ENCODE assay signal across 9 cellular contexts in genomic region chr20:47320990-47321805, GRCh38. TPM values are rescaled to one million over a fixed set of nuclear protein-coding genes. Genes with fewer than 3 reads are reported as not detected.
DNase-seq lines count a peak whose midpoint lies in the region; ATAC-seq and TF ChIP-seq lines count a peak whose summit lies in the region.
"Had no signal": no experiment of that assay in that cellular context is flagged by ENCODE, and none has a peak within 500 bp of the region (broad histone marks: within the 10 kb centered on the region; RNA-seq: fewer than 3 reads in every experiment).

No MANE protein-coding gene starts in this region.

- H3K56ac ChIP-seq in mesendoderm (ENCODE audit: low read length) = peak overlapping the region; percentile 54

- no peak for ATAC-seq in heart left ventricle
- ATAC-seq in Right ventricle myocardium superior (ENCODE audit: poor library complexity) = no peak
- no peak for ATAC-seq in upper lobe of right lung

- H3K27ac Mint-ChIP-seq in activated CD4-positive, alpha-beta memory T cell treated with anti-CD3 and anti-CD28 coated beads for 36 hours = no peak overlapping the region

- no peak overlapping the region for H4K5ac ChIP-seq in mesendoderm (ENCODE audit: low read length)

- H3K36me3 ChIP-seq in heart left ventricle = no peaks in the 10 kb centered on the region
- no peaks in the 10 kb centered on the region for H3K36me3 ChIP-seq in ascending aorta
- H3K36me3 ChIP-seq in mesendoderm (ENCODE audit: control insufficient read depth, insufficient read depth, low read length) = no peaks in the 10 kb centered on the region
- no peaks in the 10 kb centered on the region for H3K36me3 ChIP-seq in upper lobe of right lung

- H3K27me3 ChIP-seq in heart left ventricle (no peaks in the 10 kb centered on the region), ascending aorta (no peaks in the 10 kb centered on the region), mesendoderm (ENCODE audit: insufficient read depth, low read length, poor library complexity) (no peaks in the 10 kb centered on the region), upper lobe of right lung (no peaks in the 10 kb centered on the region)
- H3K27me3 ChIP-seq: SJSA1 had no signal

- H3K4me1 ChIP-seq in heart left ventricle (peaks cover 9 to 82% (median 54%) of the 10 kb centered on the region in 12 donors), ascending aorta (peaks cover 26 to 53% of the 10 kb centered on the region in 2 donors), mesendoderm (ENCODE audit: control insufficient read depth, low read depth, low read length) (peaks cover 37% of the 10 kb centered on the region), upper lobe of right lung (peaks cover 69% of the 10 kb centered on the region)

- intact Hi-C loops in heart left ventricle (cut with DNase I) = no loop called here
- intact Hi-C loops in Right ventricle myocardium superior (cut with DNase I) = no loop called here
- intact Hi-C loops in ascending aorta (cut with DNase I) = no loop called here
- intact Hi-C loops in upper lobe of right lung (cut with DNase I) = no loop called here
- intact Hi-C loops in activated CD4-positive, alpha-beta memory T cell treated with anti-CD3 and anti-CD28 coated beads for 36 hours (cut with micrococcal nuclease) = no loop called here

- peaks cover 5% of the 10 kb centered on the region for H3K36me3 Mint-ChIP-seq in activated CD4-positive, alpha-beta memory T cell treated with anti-CD3 and anti-CD28 coated beads for 36 hours

- H2AK5ac ChIP-seq in mesendoderm (ENCODE audit: low read length) = peak overlapping the region; percentile 66

- H3K18ac ChIP-seq in mesendoderm (ENCODE audit: low read length) = peak overlapping the region; percentile 45

- no peaks in the 10 kb centered on the region for H3K27me3 Mint-ChIP-seq in activated CD4-positive, alpha-beta memory T cell treated with anti-CD3 and anti-CD28 coated beads for 36 hours

- peak overlapping the region; percentile 1 for H3K9ac ChIP-seq in mesendoderm (ENCODE audit: low read length)

- no peaks in the 10 kb centered on the region for H3K9me3 ChIP-seq in heart left ventricle
- H3K9me3 ChIP-seq in ascending aorta = no peaks in the 10 kb centered on the region
- H3K9me3 ChIP-seq in upper lobe of right lung = no peaks in the 10 kb centered on the region

- no peak for TF ChIP-seq POLR2A in heart left ventricle (IDR thresholded peaks at IDR 0.05)

- H2BK120ac ChIP-seq in mesendoderm (ENCODE audit: low read depth, low read length) = no peak overlapping the region

- H3K23ac ChIP-seq in mesendoderm (ENCODE audit: low read length) = no peak overlapping the region

- no peaks in the 10 kb centered on the region for H3K9me3 Mint-ChIP-seq in activated CD4-positive, alpha-beta memory T cell treated with anti-CD3 and anti-CD28 coated beads for 36 hours

- H3K79me1 ChIP-seq in mesendoderm (ENCODE audit: low read length) = peaks cover 20% of the 10 kb centered on the region

- H3K4me2 ChIP-seq in mesendoderm (ENCODE audit: low read length) = no peak overlapping the region

- no peak overlapping the region for H3K4me3 Mint-ChIP-seq in activated CD4-positive, alpha-beta memory T cell treated with anti-CD3 and anti-CD28 coated beads for 36 hours

- H3K4ac ChIP-seq in mesendoderm (ENCODE audit: low read depth, low read length) = peak overlapping the region; percentile 72

- POLR2A ChIA-PET in activated CD4-positive, alpha-beta memory T cell treated with anti-CD3 and anti-CD28 coated beads for 36 hours (lab: Charles Lee) = no interaction called here

- WGBS in heart left ventricle, 4 donors = 85 to 89% (median 87%) methylated on average over 7 of the region's 7 CpGs
- WGBS in mesendoderm (ENCODE audit: extremely low coverage, insufficient coverage, low lambda C conversion rate) = no CpG with 5 or more reads among the region's 7 CpGs

- H2BK15ac ChIP-seq in mesendoderm (replicated peaks; ENCODE audit: low read depth) = no peak overlapping the region

- peaks cover 59% of the 10 kb centered on the region for H3K4me1 Mint-ChIP-seq in activated CD4-positive, alpha-beta memory T cell treated with anti-CD3 and anti-CD28 coated beads for 36 hours (ENCODE audit: low read depth)

- H3K27ac ChIP-seq in heart left ventricle = peak overlapping the region in 11 of 12 donors; percentile 19 to 99 (median 98)
- H3K27ac ChIP-seq in ascending aorta = peak overlapping the region; percentile 97 to 99
- peak overlapping the region; percentile 88 for H3K27ac ChIP-seq in mesendoderm (ENCODE audit: low read depth, low read length)
- peak overlapping the region; percentile 99 for H3K27ac ChIP-seq in upper lobe of right lung
- H3K27ac ChIP-seq: SJSA1 had no signal

- TF ChIP-seq CTCF in heart left ventricle (IDR thresholded peaks at IDR 0.05) = no peak
- no peak for TF ChIP-seq CTCF in ascending aorta (IDR thresholded peaks at IDR 0.05)
- no peak for TF ChIP-seq CTCF in upper lobe of right lung (IDR thresholded peaks at IDR 0.05)

- DNase-seq in heart left ventricle = no peak
- no peak for DNase-seq in Right ventricle myocardium superior
- DNase-seq in ascending aorta (ENCODE audit: low spot score in 2 of 2) = no peak
- peak; percentile 71 for DNase-seq in mesendoderm
- no peak for DNase-seq in upper lobe of right lung
- no peak for DNase-seq in stimulated activated CD4-positive, alpha-beta T cell treated with anti-CD3 and anti-CD28 coated beads, Interleukin-4, amount 100 ng/mL, for 1 hour
- no peak for DNase-seq in NCI-H226
- DNase-seq in activated CD4-positive, alpha-beta memory T cell treated with anti-CD3 and anti-CD28 coated beads for 36 hours = no peak

- peak overlapping the region; percentile 45 for H2BK5ac ChIP-seq in mesendoderm (ENCODE audit: low read length)

- H3K4me3 ChIP-seq in heart left ventricle = no peak overlapping the region
- H3K4me3 ChIP-seq in ascending aorta = no peak overlapping the region
- no peak overlapping the region for H3K4me3 ChIP-seq in mesendoderm (ENCODE audit: low read length)
- H3K4me3 ChIP-seq in upper lobe of right lung = no peak overlapping the region
- H3K4me3 ChIP-seq: SJSA1 had no signal

- peaks cover 39% of the 10 kb centered on the region for H3K79me2 ChIP-seq in mesendoderm (ENCODE audit: control insufficient read depth, insufficient read depth, low read length)

- CTCF ChIA-PET in activated CD4-positive, alpha-beta memory T cell treated with anti-CD3 and anti-CD28 coated beads for 36 hours (lab: Charles Lee) = interaction anchor here (1.5 to 1.6 kb wide), 2 partner anchors 48 to 62 kb away, joined by 4 to 5 read pairs; no protein-coding TSS in a partner anchor

- H4K8ac ChIP-seq in mesendoderm (ENCODE audit: low read depth, low read length) = no peak overlapping the region

RNA-seq across cellular contexts. Expression of gene ZMYND8, which starts 35.3 kb away (rescaled TPM):
- total RNA-seq in heart left ventricle = 10 to 100 TPM; 21.7 to 46.4 (median 28.9) TPM
- 10 to 100 TPM; 11.3 to 11.9 TPM for polyA plus RNA-seq in heart left ventricle
- total RNA-seq in Right ventricle myocardium superior = 37.7 TPM
- 23.2 TPM for total RNA-seq in ascending aorta
- 29.6 TPM for polyA plus RNA-seq in mesendoderm (2013, experiment 1 of 2)
- polyA plus RNA-seq in mesendoderm (2013, experiment 2 of 2) = 30.9 TPM
- 45.7 TPM for total RNA-seq in upper lobe of right lung
- total RNA-seq in activated CD4-positive, alpha-beta memory T cell treated with anti-CD3 and anti-CD28 coated beads for 36 hours = 10 to 100 TPM; 28.1 to 29.6 TPM
